Comparison of ENCODE assay signal across 1 cellular context in the genomic region with DNA sequence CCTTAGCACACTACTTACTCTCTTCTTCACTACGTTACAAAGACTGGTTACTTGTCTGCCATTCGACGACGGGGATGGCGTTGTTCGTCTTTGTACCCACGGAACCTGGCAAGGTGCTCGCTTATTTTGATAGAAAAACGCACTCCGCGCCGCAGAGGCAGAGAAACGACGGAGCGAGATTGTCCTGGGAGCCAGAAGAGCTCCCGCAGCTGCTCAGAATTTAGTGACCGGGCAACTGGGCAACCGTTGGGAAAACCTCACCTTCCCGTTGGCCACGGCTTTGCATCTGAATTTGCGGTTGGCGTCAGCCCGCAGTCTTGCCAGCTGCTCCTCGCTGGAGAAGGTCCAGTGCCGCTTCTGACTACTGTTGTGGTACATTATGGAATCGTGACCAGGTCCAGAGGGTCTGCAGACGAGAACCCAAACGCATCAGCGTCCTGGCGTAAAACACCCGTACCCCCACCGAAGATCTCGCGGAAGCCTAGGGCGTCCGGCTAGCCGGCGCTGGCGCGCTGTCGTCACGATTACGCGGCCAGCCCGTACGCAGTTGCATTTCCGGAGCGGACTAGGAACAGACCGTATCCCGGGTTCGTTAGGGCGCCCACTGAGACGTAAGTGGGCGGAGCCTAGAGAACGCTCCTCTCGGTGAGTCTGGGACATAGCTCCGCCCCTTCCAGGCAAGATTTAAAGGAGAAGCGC.
TF ChIP-seq lines count a peak whose summit lies in the region.

CCNH (minus strand) TSS at position 514 of the 699 bp plus-strand sequence; CDS start at position 378, 136 bp downstream.

TF ChIP-seq in HepG2, 621 proteins besides CTCF, POLR2A, EP300 and RAD21 (continued from another document and continues in another):
- TF ChIP-seq ARID5B (CRISPR knock-in tag; IDR thresholded peaks at IDR 0.05) (peak; percentile 53), FOXK1 (CRISPR knock-in tag; IDR thresholded peaks at IDR 0.05; ENCODE audit: borderline replicate concordance, low read depth) (0 out of 2 replicates have a peak, but pooled peaks have one; percentile 56), KDM5B (CRISPR knock-in tag; IDR thresholded peaks at IDR 0.05; ENCODE audit: borderline replicate concordance) (peak; percentile 74; the same call in 1 of the 2 replicates), MZF1 (CRISPR knock-in tag; IDR thresholded peaks at IDR 0.05; ENCODE audit: borderline replicate concordance) (no peak), HNRNPH1 (optimal IDR thresholded peaks at IDR 0.05; ENCODE audit: low read depth, low read length) (no peak), FOXJ3 (CRISPR knock-in tag; IDR thresholded peaks at IDR 0.05; ENCODE audit: borderline replicate concordance) (peak; percentile 42; the same call in 1 of the 2 replicates), SIN3A (IDR thresholded peaks at IDR 0.05; ENCODE audit: borderline replicate concordance, low read depth, low read length) (peak; percentile 69; the same call in 1 of the 2 replicates), MXI1 (IDR thresholded peaks at IDR 0.05; ENCODE audit: borderline replicate concordance, low read depth, low read length) (peak; percentile 59; the same call in 1 of the 3 replicates), ZBTB26 (CRISPR knock-in tag; IDR thresholded peaks at IDR 0.05; ENCODE audit: borderline replicate concordance) (peak; percentile 37; the same call in 1 of the 2 replicates), NRL (CRISPR knock-in tag; IDR thresholded peaks at IDR 0.05; ENCODE audit: borderline replicate concordance) (peak; percentile 67; the same call in 1 of the 2 replicates), AGO2 (optimal IDR thresholded peaks at IDR 0.05; ENCODE audit: low read depth, low read length) (peak; percentile 65), HNRNPUL1 (IDR thresholded peaks at IDR 0.05; ENCODE audit: low read depth, low read length) (no peak), SNAPC5 (CRISPR knock-in tag; IDR thresholded peaks at IDR 0.05; ENCODE audit: borderline replicate concordance) (no peak), ASH2L (IDR thresholded peaks at IDR 0.05; ENCODE audit: insufficient read length, low read depth, low read length) (peak; percentile 87), ZNF253 (CRISPR knock-in tag; IDR thresholded peaks at IDR 0.05; ENCODE audit: borderline replicate concordance) (no peak), HMG20A (CRISPR knock-in tag; IDR thresholded peaks at IDR 0.05; ENCODE audit: borderline replicate concordance) (0 out of 2 replicates have a peak, but pooled peaks have one; percentile 22), ZNF501 (CRISPR knock-in tag; IDR thresholded peaks at IDR 0.05) (peak; percentile 97), ZNF879 (CRISPR knock-in tag; IDR thresholded peaks at IDR 0.05) (no peak), CSRNP1 (CRISPR knock-in tag; IDR thresholded peaks at IDR 0.05) (peak; percentile 48; the same call in 1 of the 2 replicates), KLF11 (CRISPR knock-in tag; IDR thresholded peaks at IDR 0.05) (no peak; the same call in 1 of the 2 replicates), ZEB1 (IDR thresholded peaks at IDR 0.05; ENCODE audit: insufficient replicate concordance, low read depth) (no peak), ZNF550 (CRISPR knock-in tag; IDR thresholded peaks at IDR 0.05; ENCODE audit: borderline replicate concordance) (no peak), KDM1A (CRISPR knock-in tag; IDR thresholded peaks at IDR 0.05) (no peak), CEBPG (CRISPR knock-in tag; IDR thresholded peaks at IDR 0.05) (peak; percentile 42; the same call in 1 of the 2 replicates), ZMYM2 (CRISPR knock-in tag; IDR thresholded peaks at IDR 0.05) (peak; percentile 42; the same call in 1 of the 2 replicates), ZNF333 (CRISPR knock-in tag; IDR thresholded peaks at IDR 0.05; ENCODE audit: borderline replicate concordance) (no peak), KAT7 (CRISPR knock-in tag; IDR thresholded peaks at IDR 0.05; ENCODE audit: borderline replicate concordance) (peak; percentile 84; the same call in 1 of the 2 replicates), SP5 (CRISPR knock-in tag; IDR thresholded peaks at IDR 0.05; ENCODE audit: borderline replicate concordance, low read depth) (peak; percentile 17; the same call in 1 of the 2 replicates), ZNF775 (CRISPR knock-in tag; IDR thresholded peaks at IDR 0.05; ENCODE audit: borderline replicate concordance) (no peak), ZNF556 (CRISPR knock-in tag; IDR thresholded peaks at IDR 0.05; ENCODE audit: borderline replicate concordance) (no peak), JUND (CRISPR knock-in tag; IDR thresholded peaks at IDR 0.05) (no peak), ZNF282 (IDR thresholded peaks at IDR 0.05; ENCODE audit: partially characterized antibody) (no peak), ZNF780A (CRISPR knock-in tag; IDR thresholded peaks at IDR 0.05) (no peak), SOX6 (IDR thresholded peaks at IDR 0.05) (no peak), SOX6 (CRISPR knock-in tag; IDR thresholded peaks at IDR 0.05) (0 out of 2 replicates have a peak, but pooled peaks have one; percentile 18), TAF15 (IDR thresholded peaks at IDR 0.05; ENCODE audit: low read depth, low read length, poor library complexity, severe bottlenecking) (no peak), ZC3H13 (CRISPR knock-in tag; IDR thresholded peaks at IDR 0.05) (0 out of 2 replicates have a peak, but pooled peaks have one; percentile 51), ZFP37 (CRISPR knock-in tag; IDR thresholded peaks at IDR 0.05; ENCODE audit: borderline replicate concordance) (0 out of 2 replicates have a peak, but pooled peaks have one; percentile 69), SRSF9 (IDR thresholded peaks at IDR 0.05; ENCODE audit: borderline replicate concordance, insufficient read depth, low read depth, low read length, poor library complexity, severe bottlenecking) (no peak), ZSCAN5A (CRISPR knock-in tag; IDR thresholded peaks at IDR 0.05; ENCODE audit: borderline replicate concordance) (peak; percentile 74; the same call in 1 of the 2 replicates), ZNF484 (CRISPR knock-in tag; IDR thresholded peaks at IDR 0.05; ENCODE audit: borderline replicate concordance, low read depth) (no peak), ZBTB42 (CRISPR knock-in tag; IDR thresholded peaks at IDR 0.05) (no peak), SNAPC2 (CRISPR knock-in tag; IDR thresholded peaks at IDR 0.05) (0 out of 2 replicates have a peak, but pooled peaks have one; percentile 14), MEF2D (CRISPR knock-in tag; IDR thresholded peaks at IDR 0.05) (0 out of 2 replicates have a peak, but pooled peaks have one; percentile 59), ZNF180 (CRISPR knock-in tag; IDR thresholded peaks at IDR 0.05; ENCODE audit: borderline replicate concordance, low read depth) (no peak), ZNF788 (CRISPR knock-in tag; IDR thresholded peaks at IDR 0.05; ENCODE audit: borderline replicate concordance) (no peak; the same call in 1 of the 2 replicates), ZBTB21 (CRISPR knock-in tag; IDR thresholded peaks at IDR 0.05) (peak; percentile 96), TEAD2 (CRISPR knock-in tag; IDR thresholded peaks at IDR 0.05) (no peak)
- TF ChIP-seq, protein P1, sequence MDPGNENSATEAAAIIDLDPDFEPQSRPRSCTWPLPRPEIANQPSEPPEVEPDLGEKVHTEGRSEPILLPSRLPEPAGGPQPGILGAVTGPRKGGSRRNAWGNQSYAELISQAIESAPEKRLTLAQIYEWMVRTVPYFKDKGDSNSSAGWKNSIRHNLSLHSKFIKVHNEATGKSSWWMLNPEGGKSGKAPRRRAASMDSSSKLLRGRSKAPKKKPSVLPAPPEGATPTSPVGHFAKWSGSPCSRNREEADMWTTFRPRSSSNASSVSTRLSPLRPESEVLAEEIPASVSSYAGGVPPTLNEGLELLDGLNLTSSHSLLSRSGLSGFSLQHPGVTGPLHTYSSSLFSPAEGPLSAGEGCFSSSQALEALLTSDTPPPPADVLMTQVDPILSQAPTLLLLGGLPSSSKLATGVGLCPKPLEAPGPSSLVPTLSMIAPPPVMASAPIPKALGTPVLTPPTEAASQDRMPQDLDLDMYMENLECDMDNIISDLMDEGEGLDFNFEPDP (CRISPR knock-in tag; conservative IDR thresholded peaks at IDR 0.05), result no peak
- TF ChIP-seq, protein P2, sequence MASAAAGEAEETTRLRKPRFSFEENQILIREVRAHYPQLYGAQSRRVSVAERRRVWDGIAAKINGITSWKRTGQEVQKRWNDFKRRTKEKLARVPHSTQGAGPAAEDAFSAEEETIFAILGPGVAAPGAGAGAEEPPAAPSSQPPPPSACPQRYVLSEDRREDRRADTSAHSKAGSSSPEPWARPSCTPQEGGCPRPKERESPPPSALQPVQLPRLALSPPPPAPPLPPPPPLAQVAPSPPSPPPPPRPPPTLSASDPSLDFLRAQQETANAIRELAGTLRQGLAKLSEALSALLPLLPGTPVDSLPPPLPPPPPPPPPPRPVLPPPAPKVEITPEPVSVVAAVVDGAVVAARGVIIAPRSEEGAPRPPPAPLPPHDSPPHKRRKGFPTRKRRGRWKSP (CRISPR knock-in tag; IDR thresholded peaks at IDR 0.05), result peak; percentile 59; the same call in 1 of the 2 replicates
- TF ChIP-seq, protein P3, sequence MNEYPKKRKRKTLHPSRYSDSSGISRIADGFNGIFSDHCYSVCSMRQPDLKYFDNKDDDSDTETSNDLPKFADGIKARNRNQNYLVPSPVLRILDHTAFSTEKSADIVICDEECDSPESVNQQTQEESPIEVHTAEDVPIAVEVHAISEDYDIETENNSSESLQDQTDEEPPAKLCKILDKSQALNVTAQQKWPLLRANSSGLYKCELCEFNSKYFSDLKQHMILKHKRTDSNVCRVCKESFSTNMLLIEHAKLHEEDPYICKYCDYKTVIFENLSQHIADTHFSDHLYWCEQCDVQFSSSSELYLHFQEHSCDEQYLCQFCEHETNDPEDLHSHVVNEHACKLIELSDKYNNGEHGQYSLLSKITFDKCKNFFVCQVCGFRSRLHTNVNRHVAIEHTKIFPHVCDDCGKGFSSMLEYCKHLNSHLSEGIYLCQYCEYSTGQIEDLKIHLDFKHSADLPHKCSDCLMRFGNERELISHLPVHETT (CRISPR knock-in tag; conservative IDR thresholded peaks at IDR 0.05), result 0 out of 2 replicates have a peak, but pooled peaks have one; percentile 52
- TF ChIP-seq, protein P4, sequence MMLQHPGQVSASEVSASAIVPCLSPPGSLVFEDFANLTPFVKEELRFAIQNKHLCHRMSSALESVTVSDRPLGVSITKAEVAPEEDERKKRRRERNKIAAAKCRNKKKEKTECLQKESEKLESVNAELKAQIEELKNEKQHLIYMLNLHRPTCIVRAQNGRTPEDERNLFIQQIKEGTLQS (CRISPR knock-in tag; IDR thresholded peaks at IDR 0.05), result no peak
